ENCODE assay signal across 8 cellular contexts in the genomic region with DNA sequence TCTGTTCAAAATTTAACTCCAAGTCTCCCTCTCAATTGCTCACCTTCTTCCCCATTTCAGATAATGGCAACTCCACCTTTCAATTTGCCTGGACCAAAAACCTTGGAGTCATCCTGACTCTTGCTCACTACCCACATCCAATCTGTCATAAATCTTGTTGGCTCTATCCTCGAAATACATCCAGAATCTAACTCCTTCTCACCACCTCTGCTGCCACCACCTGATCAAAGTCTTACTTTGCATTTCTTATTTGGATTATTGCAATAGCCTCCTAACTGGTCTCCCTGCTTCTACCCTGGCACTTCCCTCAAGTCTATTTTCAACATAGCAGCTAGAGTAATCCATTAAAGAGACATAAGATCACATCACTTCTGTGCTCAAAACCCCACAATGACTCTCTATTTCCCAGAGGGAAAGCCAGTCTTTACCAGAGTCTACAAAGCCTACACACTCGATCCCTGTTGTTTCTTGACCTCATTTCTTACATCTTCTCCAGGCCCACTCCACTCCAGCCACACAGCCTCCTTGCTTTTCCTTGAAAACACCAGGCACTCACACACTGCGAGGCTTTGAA.
DNase-seq lines count a peak whose midpoint lies in the region; ATAC-seq, FAIRE-seq and TF ChIP-seq lines count a peak whose summit lies in the region.

No MANE protein-coding gene starts in this region.

- no peaks in the 10 kb centered on the region for H3K79me2 ChIP-seq in fibroblast of lung (ENCODE audit: control insufficient read depth, insufficient read depth, low read length)

- no peak overlapping the region for H3K4me2 ChIP-seq in fibroblast of lung (ENCODE audit: extremely low read depth, insufficient read depth, low read length)

- no peak for TF ChIP-seq POLR2A in GM12892 (IDR thresholded peaks at IDR 0.05; ENCODE audit: low read depth, low read length)

- peak; percentile 64 for FAIRE-seq in GM12892 (lab: Jason Lieb, UNC)

- no peaks in the 10 kb centered on the region for H3K9me3 ChIP-seq in fibroblast of lung (ENCODE audit: control insufficient read depth, insufficient read depth, low read depth, low read length)

- no peaks in the 10 kb centered on the region for H3K36me3 ChIP-seq in fibroblast of lung (ENCODE audit: control insufficient read depth, insufficient read depth, low read length)

- no peak overlapping the region for H3K27ac ChIP-seq in fibroblast of lung (ENCODE audit: insufficient read depth, low read length)

- H2AFZ ChIP-seq in fibroblast of lung (ENCODE audit: low read length) = no peak overlapping the region

- DNase-seq in ACHN (peak; percentile 33), GM12892 (ENCODE audit: insufficient read length) (no peak), NCI-H82 treated with DMSO at 0.1 percent for 48 hours (lab: John Stamatoyannopoulos, UW; ENCODE audit: unreplicated experiment) (peak; percentile 36), fibroblast of lung (ENCODE audit: low read depth in 2 of 2) (peak; percentile 51 to 55), KG1 (lab: John Stamatoyannopoulos, UW) (no peak)
- no peak for DNase-seq in activated CD4-positive, alpha-beta T cell treated with anti-CD3 and anti-CD28 coated beads for 4 hours

- ATAC-seq in HG03521 (IDR thresholded peaks at IDR 0.05; ENCODE audit: unreplicated experiment) (no peak), GM21390 (IDR thresholded peaks at IDR 0.05; ENCODE audit: unreplicated experiment) (no peak)

- H3K27me3 ChIP-seq in fibroblast of lung (ENCODE audit: control insufficient read depth, insufficient read depth, low read length) = no peaks in the 10 kb centered on the region

- no peak overlapping the region for H3K9ac ChIP-seq in fibroblast of lung (ENCODE audit: insufficient read depth, low read length)

- H4K20me1 ChIP-seq in fibroblast of lung (ENCODE audit: control insufficient read depth, extremely low read depth, insufficient read depth, low read length) = no peaks in the 10 kb centered on the region

- TF ChIP-seq CTCF in fibroblast of lung (conservative IDR thresholded peaks at IDR 0.05 in 1 of 2, IDR thresholded peaks at IDR 0.05 in 1 of 2; ENCODE audit: low read depth in 1 of 2, low read length in 2 of 2) = peak; percentile 24 to 38

- no peaks in the 10 kb centered on the region for H3K4me1 ChIP-seq in fibroblast of lung (ENCODE audit: control insufficient read depth, extremely low read depth, insufficient read depth, low read length)

- in situ Hi-C loops in ACHN (cut with HindIII; ENCODE audit: low pct_ligation_motif_present, low pct_unique_long_range_greater_than_20kb, low sequenced_read_pairs) = no loop called here

- H3K4me3 ChIP-seq in fibroblast of lung (replicated peaks in 1 of 4; ENCODE audit: control extremely low read depth in 1 of 4, insufficient read depth in 1 of 4, low read depth in 3 of 4, low read length in 4 of 4) = no peak overlapping the region

Comparison
In these comparisons a context has a peak if more than half of its experiments do, and no peak if none do; other contexts are left out.
1. DNase-seq: peak in ACHN (single experiment), NCI-H82 treated with DMSO at 0.1 percent for 48 hours (single experiment) and fibroblast of lung (2 of 2); none in GM12892 (single experiment), activated CD4-positive, alpha-beta T cell treated with anti-CD3 and anti-CD28 coated beads for 4 hours (0 of 2) and KG1 (single experiment).